In genomic region chr19:4007021-4007835, GRCh38 we compare ENCODE assay signal across 8 cellular contexts. TPM values are rescaled to one million over a fixed set of nuclear protein-coding genes. Genes with fewer than 3 reads are reported as not detected.
DNase-seq lines count a peak whose midpoint lies in the region; ATAC-seq and TF ChIP-seq lines count a peak whose summit lies in the region.

TSS of gene PIAS4 (plus strand) at chr19:4007736. CDS start at chr19:4007761, 25 bp downstream.

- peak within 1 kb of the TSS; percentile 78 to 79 for H3K9ac ChIP-seq in mucosa of rectum (ENCODE audit: low read depth in 1 of 2, low read length in 2 of 2)

- peak; percentile 70 for ATAC-seq in GM21528 (IDR thresholded peaks at IDR 0.05; ENCODE audit: low FRiP score, unreplicated experiment)

- peak within 1 kb of the TSS; percentile 83 to 92 (median 88) for H3K4me3 Mint-ChIP-seq in IgD-negative memory B cell

- H3K4me1 ChIP-seq in mucosa of rectum (ENCODE audit: control insufficient read depth in 2 of 2, insufficient read depth in 2 of 2, low read length in 2 of 2), result peaks cover 20 to 29% of the 10 kb centered on the region in 2 donors

- H3K4me1 Mint-ChIP-seq in IgD-negative memory B cell, result peaks cover 5 to 15% (median 14%) of the 10 kb centered on the region in 3 donors

- H3K27ac ChIP-seq in mucosa of rectum (ENCODE audit: low read depth in 2 of 2, low read length in 2 of 2), result peak within 1 kb of the TSS; percentile 73 to 90

- no peaks in the 10 kb centered on the region for H3K9me3 Mint-ChIP-seq in IgD-negative memory B cell

- no peaks in the 10 kb centered on the region for H3K36me3 Mint-ChIP-seq in IgD-negative memory B cell

- H3K36me3 ChIP-seq in mucosa of rectum (ENCODE audit: control insufficient read depth in 2 of 2, insufficient read depth in 2 of 2, low read length in 2 of 2), result peaks cover 0 to 3% of the 10 kb centered on the region in 2 donors

- H3K27me3 ChIP-seq in mucosa of rectum (ENCODE audit: control insufficient read depth in 2 of 2, insufficient read depth in 2 of 2, low read length in 2 of 2), result no peaks in the 10 kb centered on the region

- H3K9me3 ChIP-seq in mucosa of rectum (ENCODE audit: control insufficient read depth in 2 of 2, low read length in 2 of 2), result no peaks in the 10 kb centered on the region

- peak within 1 kb of the TSS; percentile 82 for H3K4me3 ChIP-seq in epithelial cell of proximal tubule (ENCODE audit: low read depth, low read length)
- H3K4me3 ChIP-seq in mucosa of rectum (ENCODE audit: low read length in 2 of 2), result peak within 1 kb of the TSS; percentile 82 to 86

- DNase-seq in DMS 273 (lab: John Stamatoyannopoulos, UW; ENCODE audit: unreplicated experiment) (peak; percentile 99), OCI-M1 (lab: John Stamatoyannopoulos, UW) (peak; percentile 94), activated T-cell treated with anti-CD3 and anti-CD28 coated beads for 48 hours (ENCODE audit: low read depth) (peak; percentile 97), epithelial cell of proximal tubule (ENCODE audit: low read depth) (no peak)
- peak; percentile 93 for DNase-seq in stimulated activated CD8-positive, alpha-beta memory T cell treated with anti-CD3 and anti-CD28 coated beads, Interleukin-4, amount 100 ng/mL, for 48 hours

- peak within 1 kb of the TSS; percentile 81 to 86 (median 83) for H3K27ac Mint-ChIP-seq in IgD-negative memory B cell

- no peak for TF ChIP-seq CTCF in epithelial cell of proximal tubule (conservative IDR thresholded peaks at IDR 0.05; ENCODE audit: low read depth, low read length)

- no peaks in the 10 kb centered on the region for H3K27me3 Mint-ChIP-seq in IgD-negative memory B cell

RNA-seq across cellular contexts. Expression of gene PIAS4, which starts in this region (rescaled TPM):
- 8.9 TPM for polyA plus RNA-seq in IgD-negative memory B cell
- 26.7 and 31.5 TPM in 2 replicates for total RNA-seq in epithelial cell of proximal tubule
